ENCODE assay signal across 16 cellular contexts in genomic region chr1:33143698-33144097, GRCh38. TPM values are rescaled to one million over a fixed set of nuclear protein-coding genes. Genes with fewer than 3 reads are reported as not detected.
A peak's percentile ranks its signal among the peaks of the same experiment; 100 is the strongest.
DNase-seq lines count a peak whose midpoint lies in the region; ATAC-seq and TF ChIP-seq lines count a peak whose summit lies in the region.
"Had no signal": no experiment of that assay in that cellular context is flagged by ENCODE, and none has a peak within 500 bp of the region (broad histone marks: within the 10 kb centered on the region; RNA-seq: fewer than 3 reads in every experiment).

No MANE protein-coding gene starts in this region.

- H2BK5ac ChIP-seq in trophoblast cell (ENCODE audit: low read depth, low read length, poor library complexity): no peak overlapping the region

- no CpG with 5 or more reads among the region's 2 CpGs for WGBS in trophoblast cell (ENCODE audit: extremely low coverage, insufficient coverage, insufficient read length)

- no peaks in the 10 kb centered on the region for H3K79me1 ChIP-seq in trophoblast cell (ENCODE audit: low read length)

- H3K4me3 ChIP-seq in NB4 (ENCODE audit: low read depth, low read length) (no peak overlapping the region), trophoblast cell (ENCODE audit: low read depth, low read length) (no peak overlapping the region)

- no peaks in the 10 kb centered on the region for H3K79me2 ChIP-seq in trophoblast cell (ENCODE audit: control insufficient read depth, insufficient read depth, low read length, poor library complexity)

- no peak overlapping the region for H3K4me2 ChIP-seq in trophoblast cell (ENCODE audit: low read length)

- no peaks in the 10 kb centered on the region for H3K9me3 ChIP-seq in trophoblast cell (ENCODE audit: insufficient read depth, low read depth, low read length)
- H3K9me3 ChIP-seq: neutrophil had no signal

- no peak overlapping the region for H3K9ac ChIP-seq in trophoblast cell (ENCODE audit: low read length)

- no peak for TF ChIP-seq POLR2A in NB4 (IDR thresholded peaks at IDR 0.05; ENCODE audit: extremely low read depth, insufficient read length)

- peaks cover 8 to 11% of the 10 kb centered on the region in 2 experiments for H3K36me3 ChIP-seq in trophoblast cell (ENCODE audit: control insufficient read depth in 1 of 2, insufficient read depth in 2 of 2, low read length in 2 of 2)

- H3K23ac ChIP-seq in trophoblast cell (ENCODE audit: low read length): no peak overlapping the region

- H4K91ac ChIP-seq in trophoblast cell (ENCODE audit: low read depth, low read length): no peak overlapping the region

- no peak overlapping the region for H2AFZ ChIP-seq in trophoblast cell (ENCODE audit: insufficient read depth, low read length, poor library complexity)

- no peak overlapping the region for H3K4ac ChIP-seq in trophoblast cell (ENCODE audit: low read depth, low read length)

- no peak overlapping the region for H3K18ac ChIP-seq in trophoblast cell (ENCODE audit: low read length)

- no peaks in the 10 kb centered on the region for H3K27me3 ChIP-seq in trophoblast cell (ENCODE audit: insufficient read depth, low read length)
- H3K27me3 ChIP-seq: neutrophil had no signal

- DNase-seq in EL: peak; percentile 92
- DNase-seq in NB4 (ENCODE audit: low read depth): peak; percentile 75
- DNase-seq in dedifferentiated amniotic fluid mesenchymal stem cell (ENCODE audit: extremely low spot score): peak; percentile 50
- peak; percentile 84 to 90 for DNase-seq in trophoblast cell
- DNase-seq in NCI-H2196 treated with DMSO at 0.1 percent for 48 hours (lab: John Stamatoyannopoulos, UW; ENCODE audit: unreplicated experiment): no peak
- DNase-seq in activated CD4-positive, alpha-beta T cell treated with anti-CD3 and anti-CD28 coated beads, Interleukin-2, amount 50 U/mL, for 48 hours: no peak
- DNase-seq in Kasumi-1 (lab: John Stamatoyannopoulos, UW): no peak
- DNase-seq: activated CD8-positive, alpha-beta memory T cell treated with anti-CD3 and anti-CD28 coated beads, Interleukin-2, amount 10 ng/mL, durations not matched to agents 7 days and 5 days; activated naive CD4-positive, alpha-beta T cell treated with anti-CD3 and anti-CD28 coated beads, Interleukin-2, amount 10 ng/mL, durations not matched to agents 7 days and 5 days; cerebellar nuclear complex; NCI-H1930; NCI-H774; stimulated activated CD4-positive, alpha-beta T cell treated with anti-CD3 and anti-CD28 coated beads, Interleukin-12 subunit alpha, Interleukin-12 subunit beta, amount 100 ng/mL, for 4 hours had no signal

- no peak overlapping the region for H2BK120ac ChIP-seq in trophoblast cell (ENCODE audit: insufficient read depth, low read length, poor library complexity)

- no peak for ATAC-seq in GM18873 (IDR thresholded peaks at IDR 0.05; ENCODE audit: low FRiP score, unreplicated experiment)
- ATAC-seq: activated CD8-positive, alpha-beta memory T cell treated with anti-CD3 and anti-CD28 coated beads, Interleukin-2, amount 10 ng/mL, durations not matched to agents 7 days and 5 days had no signal

- H3K14ac ChIP-seq in trophoblast cell (ENCODE audit: low read length): no peak overlapping the region

- no peak overlapping the region for H4K8ac ChIP-seq in trophoblast cell (ENCODE audit: low read depth, low read length)

- H3K27ac ChIP-seq in trophoblast cell (ENCODE audit: low read depth, low read length): no peak overlapping the region
- H3K27ac ChIP-seq: neutrophil, RWPE1 had no signal

- TF ChIP-seq CTCF in NB4 (IDR thresholded peaks at IDR 0.05; ENCODE audit: low read depth, low read length): no peak

- H2AK5ac ChIP-seq in trophoblast cell (ENCODE audit: low read length): no peak overlapping the region

- no peak overlapping the region for H4K12ac ChIP-seq in trophoblast cell (ENCODE audit: low read depth, low read length)

- H3K4me1 ChIP-seq in trophoblast cell (ENCODE audit: control insufficient read depth in 1 of 2, insufficient read depth in 2 of 2, low read length in 2 of 2): no peaks in the 10 kb centered on the region

- no peak overlapping the region for H2BK12ac ChIP-seq in trophoblast cell (ENCODE audit: low read length)

RNA-seq across cellular contexts. Expression of gene TRIM62, which starts 38.1 kb away (rescaled TPM):
- polyA plus RNA-seq in trophoblast cell (2013): 4.7 and 4.8 TPM in 2 replicates

Comparison
In these comparisons a context has a peak if more than half of its experiments do, and no peak if none do; other contexts are left out.
1. DNase-seq: peak in EL (single experiment), NB4 (single experiment), dedifferentiated amniotic fluid mesenchymal stem cell (single experiment) and trophoblast cell (2 of 2); none in NCI-H2196 treated with DMSO at 0.1 percent for 48 hours (single experiment), activated CD4-positive, alpha-beta T cell treated with anti-CD3 and anti-CD28 coated beads, Interleukin-2, amount 50 U/mL, for 48 hours (0 of 2) and Kasumi-1 (0 of 2).